ENCODE assay signal across 9 cellular contexts in the genomic region with DNA sequence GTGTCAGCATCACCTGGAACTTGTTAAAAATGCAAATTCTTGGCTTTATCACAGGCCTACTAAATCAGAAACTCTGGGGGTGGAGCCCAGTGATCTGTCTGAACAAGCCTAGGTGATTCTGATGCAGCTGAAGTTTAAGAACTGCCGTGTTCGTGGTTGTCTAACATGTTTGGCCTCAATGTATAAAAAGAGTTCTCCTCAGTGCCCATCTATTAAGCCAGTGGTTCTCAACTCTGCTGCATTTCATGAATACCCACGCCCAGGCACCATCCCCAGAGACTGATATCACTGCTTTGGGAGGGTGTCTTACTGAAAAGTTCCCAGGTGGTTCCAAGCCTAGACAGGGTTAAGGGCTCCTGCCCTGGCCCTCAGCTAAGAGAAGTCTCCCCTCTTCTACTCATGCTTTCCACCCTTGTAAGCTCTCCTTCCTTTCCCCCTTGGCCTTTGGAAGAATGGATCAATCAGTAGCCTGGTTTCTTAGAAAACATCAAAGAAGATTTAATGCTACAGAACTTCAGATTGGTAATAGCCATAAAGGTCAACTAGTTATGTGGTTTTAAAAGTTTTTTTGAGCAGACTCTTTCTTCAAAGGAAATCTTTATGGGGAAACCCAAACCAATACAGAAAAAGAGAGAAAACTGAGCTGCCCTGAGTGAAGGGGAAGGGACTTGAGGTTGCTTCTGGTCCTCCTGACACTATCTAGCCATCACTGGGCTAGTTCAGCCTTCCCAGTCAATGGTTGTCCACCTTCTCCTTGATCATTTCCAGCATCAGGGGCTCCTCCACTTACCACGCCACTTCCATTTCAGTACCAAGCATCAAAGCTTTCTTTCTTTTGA. TPM values are rescaled to one million over a fixed set of nuclear protein-coding genes. Genes with fewer than 3 reads are reported as not detected.
DNase-seq lines count a peak whose midpoint lies in the region; ATAC-seq and TF ChIP-seq lines count a peak whose summit lies in the region.
"Had no signal": no experiment of that assay in that cellular context is flagged by ENCODE, and none has a peak within 500 bp of the region (broad histone marks: within the 10 kb centered on the region; RNA-seq: fewer than 3 reads in every experiment).

No MANE protein-coding gene starts in this region.

- TF ChIP-seq CTCF in endodermal cell (conservative IDR thresholded peaks at IDR 0.05) (no peak), progenitor cell of endocrine pancreas (IDR thresholded peaks at IDR 0.05; ENCODE audit: unreplicated experiment) (no peak)

- no peaks in the 10 kb centered on the region for H3K27me3 Mint-ChIP-seq in activated T-cell treated with anti-CD3 and anti-CD28 coated beads, Interleukin-2, amount 50 U/mL, for 72 hours (ENCODE audit: low read depth)
- no peaks in the 10 kb centered on the region for H3K27me3 Mint-ChIP-seq in stimulated activated naive B cell treated with anti-CD40 and anti-IgM and Interleukin-4, amounts not matched to agents 10 μg/mL and 1 μg/mL and 100 μg/mL, for 72 hours
- H3K27me3 Mint-ChIP-seq in endodermal cell (ENCODE audit: insufficient read depth), result no peaks in the 10 kb centered on the region
- H3K27me3 Mint-ChIP-seq in progenitor cell of endocrine pancreas, result no peaks in the 10 kb centered on the region

- no peak overlapping the region for H3K27ac ChIP-seq in endodermal cell (ENCODE audit: low read depth, low read length)

- H3K9me3 Mint-ChIP-seq in activated T-cell treated with anti-CD3 and anti-CD28 coated beads, Interleukin-2, amount 50 U/mL, for 72 hours, result peaks cover 1 to 5% of the 10 kb centered on the region in 2 donors
- peaks cover 0 to 6% of the 10 kb centered on the region in 2 donors for H3K9me3 Mint-ChIP-seq in stimulated activated naive B cell treated with anti-CD40 and anti-IgM and Interleukin-4, amounts not matched to agents 10 μg/mL and 1 μg/mL and 100 μg/mL, for 72 hours
- H3K9me3 Mint-ChIP-seq in endodermal cell (peaks cover 3% of the 10 kb centered on the region), progenitor cell of endocrine pancreas (ENCODE audit: low read depth) (no peaks in the 10 kb centered on the region)

- H3K4me3 Mint-ChIP-seq in activated T-cell treated with anti-CD3 and anti-CD28 coated beads, Interleukin-2, amount 50 U/mL, for 72 hours, result peak overlapping the region; percentile 79 to 80
- H3K4me3 Mint-ChIP-seq in stimulated activated naive B cell treated with anti-CD40 and anti-IgM and Interleukin-4, amounts not matched to agents 10 μg/mL and 1 μg/mL and 100 μg/mL, for 72 hours, result peak overlapping the region; percentile 57 to 68
- H3K4me3 Mint-ChIP-seq in endodermal cell, result no peak overlapping the region
- H3K4me3 Mint-ChIP-seq in progenitor cell of endocrine pancreas (ENCODE audit: low read depth), result no peak overlapping the region
- H3K4me3 Mint-ChIP-seq: nephron progenitor cell had no signal

- H3K4me3 ChIP-seq in endodermal cell (ENCODE audit: low read length), result no peak overlapping the region

- ATAC-seq in GM19328 (IDR thresholded peaks at IDR 0.05; ENCODE audit: unreplicated experiment), result peak; percentile 48
- peak; percentile 44 for ATAC-seq in HG03039 (IDR thresholded peaks at IDR 0.05; ENCODE audit: unreplicated experiment)
- peak; percentile 71 to 72 for ATAC-seq in activated T-cell treated with anti-CD3 and anti-CD28 coated beads, Interleukin-2, amount 50 U/mL, for 72 hours (replicated peaks in 1 of 2)
- ATAC-seq in stimulated activated naive B cell treated with anti-CD40 and anti-IgM and Interleukin-4, amounts not matched to agents 10 μg/mL and 1 μg/mL and 100 μg/mL, for 72 hours (replicated peaks), result peak; percentile 73 to 75

- peak; percentile 76 to 81 for DNase-seq in activated T-cell treated with anti-CD3 and anti-CD28 coated beads, Interleukin-2, amount 50 U/mL, for 72 hours
- peak; percentile 80 for DNase-seq in stimulated activated naive B cell treated with anti-CD40 and anti-IgM and Interleukin-4, amounts not matched to agents 10 μg/mL and 1 μg/mL and 100 μg/mL, for 72 hours
- DNase-seq in NCI-H128 (lab: John Stamatoyannopoulos, UW; ENCODE audit: unreplicated experiment) (no peak), endodermal cell (no peak), progenitor cell of endocrine pancreas (ENCODE audit: low spot score, unreplicated experiment) (no peak)
- DNase-seq: NCI-H146, nephron progenitor cell had no signal

- no peaks in the 10 kb centered on the region for H3K27me3 ChIP-seq in endodermal cell (ENCODE audit: control insufficient read depth, insufficient read depth, low read length, poor library complexity, severe bottlenecking)

- no peaks in the 10 kb centered on the region for H3K36me3 ChIP-seq in endodermal cell (ENCODE audit: control insufficient read depth, insufficient read depth, low read length)

- peaks cover 2 to 7% of the 10 kb centered on the region in 2 donors for H3K36me3 Mint-ChIP-seq in activated T-cell treated with anti-CD3 and anti-CD28 coated beads, Interleukin-2, amount 50 U/mL, for 72 hours (ENCODE audit: insufficient read depth in 2 of 2)
- H3K36me3 Mint-ChIP-seq in stimulated activated naive B cell treated with anti-CD40 and anti-IgM and Interleukin-4, amounts not matched to agents 10 μg/mL and 1 μg/mL and 100 μg/mL, for 72 hours, result peaks cover 2 to 7% of the 10 kb centered on the region in 2 donors
- no peaks in the 10 kb centered on the region for H3K36me3 Mint-ChIP-seq in endodermal cell (ENCODE audit: low read depth)
- H3K36me3 Mint-ChIP-seq in progenitor cell of endocrine pancreas (ENCODE audit: insufficient read depth), result no peaks in the 10 kb centered on the region

- 95% methylated on average over 3 to 4 of the region's 4 CpGs for WGBS in endodermal cell (ENCODE audit: insufficient coverage in 1 of 2, insufficient read length in 1 of 2), 2 experiments

- H3K9ac ChIP-seq in endodermal cell (ENCODE audit: extremely low read depth, low read length, poor library complexity, severe bottlenecking), result no peak overlapping the region

- peaks cover 91% of the 10 kb centered on the region for H3K4me1 Mint-ChIP-seq in activated T-cell treated with anti-CD3 and anti-CD28 coated beads, Interleukin-2, amount 50 U/mL, for 72 hours (ENCODE audit: low read depth)
- peaks cover 49 to 73% of the 10 kb centered on the region in 2 donors for H3K4me1 Mint-ChIP-seq in stimulated activated naive B cell treated with anti-CD40 and anti-IgM and Interleukin-4, amounts not matched to agents 10 μg/mL and 1 μg/mL and 100 μg/mL, for 72 hours
- H3K4me1 Mint-ChIP-seq in endodermal cell, result peaks cover 14% of the 10 kb centered on the region
- H3K4me1 Mint-ChIP-seq in progenitor cell of endocrine pancreas (ENCODE audit: low read depth), result peaks cover 5% of the 10 kb centered on the region

- H3K9me3 ChIP-seq in endodermal cell (ENCODE audit: control insufficient read depth, low read length), result no peaks in the 10 kb centered on the region

- no peaks in the 10 kb centered on the region for H3K4me1 ChIP-seq in endodermal cell (ENCODE audit: control insufficient read depth, insufficient read depth, low read length)

- peak overlapping the region; percentile 71 for H3K27ac Mint-ChIP-seq in activated T-cell treated with anti-CD3 and anti-CD28 coated beads, Interleukin-2, amount 50 U/mL, for 72 hours
- peak overlapping the region; percentile 97 for H3K27ac Mint-ChIP-seq in stimulated activated naive B cell treated with anti-CD40 and anti-IgM and Interleukin-4, amounts not matched to agents 10 μg/mL and 1 μg/mL and 100 μg/mL, for 72 hours
- H3K27ac Mint-ChIP-seq in endodermal cell (no peak overlapping the region), progenitor cell of endocrine pancreas (no peak overlapping the region)
- H3K27ac Mint-ChIP-seq: nephron progenitor cell had no signal

RNA-seq across cellular contexts. Expression of gene TNFAIP3, which starts 38.9 kb away (rescaled TPM):
- 100 to 1,000 TPM; 350 to 510 TPM for total RNA-seq in activated T-cell treated with anti-CD3 and anti-CD28 coated beads, Interleukin-2, amount 50 U/mL, for 72 hours
- 10 to 100 TPM in 1 of 2 donors, 1 to 10 TPM in 1; 4.4 to 12.3 TPM for total RNA-seq in endodermal cell
- 3.6 TPM for polyA plus RNA-seq in endodermal cell (2013, experiment 1 of 2)
- 4.2 TPM for polyA plus RNA-seq in endodermal cell (2013, experiment 2 of 2)
- total RNA-seq in progenitor cell of endocrine pancreas, result 3.6 and 5.1 TPM in 2 replicates

Comparison
In these comparisons a context has a peak if more than half of its experiments do, and no peak if none do; other contexts are left out.
1. DNase-seq: peak in activated T-cell treated with anti-CD3 and anti-CD28 coated beads, Interleukin-2, amount 50 U/mL, for 72 hours (2 of 2) and stimulated activated naive B cell treated with anti-CD40 and anti-IgM and Interleukin-4, amounts not matched to agents 10 μg/mL and 1 μg/mL and 100 μg/mL, for 72 hours (single experiment); none in NCI-H128 (single experiment), endodermal cell (single experiment) and progenitor cell of endocrine pancreas (single experiment).
2. H3K27ac Mint-ChIP-seq: peak in activated T-cell treated with anti-CD3 and anti-CD28 coated beads, Interleukin-2, amount 50 U/mL, for 72 hours (single experiment) and stimulated activated naive B cell treated with anti-CD40 and anti-IgM and Interleukin-4, amounts not matched to agents 10 μg/mL and 1 μg/mL and 100 μg/mL, for 72 hours (single experiment); none in endodermal cell (single experiment) and progenitor cell of endocrine pancreas (single experiment).
3. H3K4me3 Mint-ChIP-seq: peak in activated T-cell treated with anti-CD3 and anti-CD28 coated beads, Interleukin-2, amount 50 U/mL, for 72 hours (2 of 2) and stimulated activated naive B cell treated with anti-CD40 and anti-IgM and Interleukin-4, amounts not matched to agents 10 μg/mL and 1 μg/mL and 100 μg/mL, for 72 hours (2 of 2); none in endodermal cell (single experiment) and progenitor cell of endocrine pancreas (single experiment).
4. RNA of gene TNFAIP3, which starts 38.9 kb away (total RNA-seq): 350 to 510 TPM in activated T-cell treated with anti-CD3 and anti-CD28 coated beads, Interleukin-2, amount 50 U/mL, for 72 hours; 4.4 to 12.3 TPM in endodermal cell and 3.6 to 5.1 TPM in progenitor cell of endocrine pancreas; every median in the first group is over 10 times any median in the second.
5. Peak in every context shown above with its lines, with median percentiles within 50 percentile points of each other: ATAC-seq.